Comparison of ENCODE assay signal across 1 cellular context in the genomic region with DNA sequence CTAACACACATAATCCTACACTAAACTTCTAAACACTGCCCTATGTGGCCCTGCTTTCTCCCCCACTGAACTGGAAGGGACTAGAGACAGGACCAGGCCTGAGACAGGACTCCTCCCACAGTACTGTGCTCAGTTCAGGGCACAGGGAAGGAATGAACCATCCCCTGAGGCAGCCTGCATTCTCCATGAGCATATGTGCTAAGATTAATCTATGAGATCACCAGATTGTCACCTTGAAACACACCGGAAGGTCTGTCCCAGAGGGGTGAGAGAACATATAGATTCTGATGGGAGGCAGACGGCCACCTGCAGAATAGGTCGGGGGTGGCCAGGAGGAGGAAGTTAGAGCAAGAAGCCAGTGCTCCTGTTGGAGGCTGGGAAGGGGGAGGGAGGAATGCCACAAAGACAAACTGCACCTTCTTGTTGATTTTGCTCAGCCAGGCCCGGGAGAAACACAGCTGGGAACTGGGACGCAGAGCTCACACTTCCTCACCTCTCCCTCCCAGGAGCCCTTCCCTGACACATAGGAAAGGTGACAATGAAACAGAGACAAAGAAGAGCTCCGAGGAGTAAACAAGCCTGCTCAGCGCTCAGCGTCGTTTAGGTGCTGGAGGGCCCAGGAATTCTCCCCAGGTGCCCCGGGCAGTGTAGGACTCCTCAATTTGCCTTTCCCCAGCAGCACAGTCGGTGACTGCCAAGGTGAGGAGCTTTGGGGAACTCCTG.
TF ChIP-seq lines count a peak whose summit lies in the region.

No MANE protein-coding gene starts in this region.

TF ChIP-seq in GM23338, 12 proteins besides CTCF, POLR2A, EP300 and RAD21 (continued from another document):
- TF ChIP-seq, protein P1, sequence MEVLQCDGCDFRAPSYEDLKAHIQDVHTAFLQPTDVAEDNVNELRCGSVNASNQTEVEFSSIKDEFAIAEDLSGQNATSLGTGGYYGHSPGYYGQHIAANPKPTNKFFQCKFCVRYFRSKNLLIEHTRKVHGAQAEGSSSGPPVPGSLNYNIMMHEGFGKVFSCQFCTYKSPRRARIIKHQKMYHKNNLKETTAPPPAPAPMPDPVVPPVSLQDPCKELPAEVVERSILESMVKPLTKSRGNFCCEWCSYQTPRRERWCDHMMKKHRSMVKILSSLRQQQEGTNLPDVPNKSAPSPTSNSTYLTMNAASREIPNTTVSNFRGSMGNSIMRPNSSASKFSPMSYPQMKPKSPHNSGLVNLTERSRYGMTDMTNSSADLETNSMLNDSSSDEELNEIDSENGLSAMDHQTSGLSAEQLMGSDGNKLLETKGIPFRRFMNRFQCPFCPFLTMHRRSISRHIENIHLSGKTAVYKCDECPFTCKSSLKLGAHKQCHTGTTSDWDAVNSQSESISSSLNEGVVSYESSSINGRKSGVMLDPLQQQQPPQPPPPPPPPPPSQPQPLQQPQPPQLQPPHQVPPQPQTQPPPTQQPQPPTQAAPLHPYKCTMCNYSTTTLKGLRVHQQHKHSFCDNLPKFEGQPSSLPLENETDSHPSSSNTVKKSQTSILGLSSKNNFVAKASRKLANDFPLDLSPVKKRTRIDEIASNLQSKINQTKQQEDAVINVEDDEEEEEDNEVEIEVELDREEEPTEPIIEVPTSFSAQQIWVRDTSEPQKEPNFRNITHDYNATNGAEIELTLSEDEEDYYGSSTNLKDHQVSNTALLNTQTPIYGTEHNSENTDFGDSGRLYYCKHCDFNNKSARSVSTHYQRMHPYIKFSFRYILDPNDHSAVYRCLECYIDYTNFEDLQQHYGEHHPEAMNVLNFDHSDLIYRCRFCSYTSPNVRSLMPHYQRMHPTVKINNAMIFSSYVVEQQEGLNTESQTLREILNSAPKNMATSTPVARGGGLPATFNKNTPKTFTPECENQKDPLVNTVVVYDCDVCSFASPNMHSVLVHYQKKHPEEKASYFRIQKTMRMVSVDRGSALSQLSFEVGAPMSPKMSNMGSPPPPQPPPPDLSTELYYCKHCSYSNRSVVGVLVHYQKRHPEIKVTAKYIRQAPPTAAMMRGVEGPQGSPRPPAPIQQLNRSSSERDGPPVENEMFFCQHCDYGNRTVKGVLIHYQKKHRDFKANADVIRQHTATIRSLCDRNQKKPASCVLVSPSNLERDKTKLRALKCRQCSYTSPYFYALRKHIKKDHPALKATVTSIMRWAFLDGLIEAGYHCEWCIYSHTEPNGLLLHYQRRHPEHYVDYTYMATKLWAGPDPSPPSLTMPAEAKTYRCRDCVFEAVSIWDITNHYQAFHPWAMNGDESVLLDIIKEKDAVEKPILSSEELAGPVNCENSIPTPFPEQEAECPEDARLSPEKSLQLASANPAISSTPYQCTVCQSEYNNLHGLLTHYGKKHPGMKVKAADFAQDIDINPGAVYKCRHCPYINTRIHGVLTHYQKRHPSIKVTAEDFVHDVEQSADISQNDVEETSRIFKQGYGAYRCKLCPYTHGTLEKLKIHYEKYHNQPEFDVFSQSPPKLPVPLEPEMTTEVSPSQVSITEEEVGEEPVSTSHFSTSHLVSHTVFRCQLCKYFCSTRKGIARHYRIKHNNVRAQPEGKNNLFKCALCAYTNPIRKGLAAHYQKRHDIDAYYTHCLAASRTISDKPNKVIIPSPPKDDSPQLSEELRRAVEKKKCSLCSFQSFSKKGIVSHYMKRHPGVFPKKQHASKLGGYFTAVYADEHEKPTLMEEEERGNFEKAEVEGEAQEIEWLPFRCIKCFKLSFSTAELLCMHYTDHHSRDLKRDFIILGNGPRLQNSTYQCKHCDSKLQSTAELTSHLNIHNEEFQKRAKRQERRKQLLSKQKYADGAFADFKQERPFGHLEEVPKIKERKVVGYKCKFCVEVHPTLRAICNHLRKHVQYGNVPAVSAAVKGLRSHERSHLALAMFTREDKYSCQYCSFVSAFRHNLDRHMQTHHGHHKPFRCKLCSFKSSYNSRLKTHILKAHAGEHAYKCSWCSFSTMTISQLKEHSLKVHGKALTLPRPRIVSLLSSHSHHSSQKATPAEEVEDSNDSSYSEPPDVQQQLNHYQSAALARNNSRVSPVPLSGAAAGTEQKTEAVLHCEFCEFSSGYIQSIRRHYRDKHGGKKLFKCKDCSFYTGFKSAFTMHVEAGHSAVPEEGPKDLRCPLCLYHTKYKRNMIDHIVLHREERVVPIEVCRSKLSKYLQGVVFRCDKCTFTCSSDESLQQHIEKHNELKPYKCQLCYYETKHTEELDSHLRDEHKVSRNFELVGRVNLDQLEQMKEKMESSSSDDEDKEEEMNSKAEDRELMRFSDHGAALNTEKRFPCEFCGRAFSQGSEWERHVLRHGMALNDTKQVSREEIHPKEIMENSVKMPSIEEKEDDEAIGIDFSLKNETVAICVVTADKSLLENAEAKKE (CRISPR knock-in tag; IDR thresholded peaks at IDR 0.05): no peak
- TF ChIP-seq EZH2phosphoT487 (IDR thresholded peaks at IDR 0.05; ENCODE audit: unreplicated experiment) (no peak), STAT1 (IDR thresholded peaks at IDR 0.05; ENCODE audit: unreplicated experiment) (no peak), NANOG (IDR thresholded peaks at IDR 0.05; ENCODE audit: borderline replicate concordance) (no peak), ZNF114 (CRISPR knock-in tag; IDR thresholded peaks at IDR 0.05) (no peak), ZNF331 (CRISPR knock-in tag; IDR thresholded peaks at IDR 0.05; ENCODE audit: low read depth) (no peak)
- TF ChIP-seq, protein P2, sequence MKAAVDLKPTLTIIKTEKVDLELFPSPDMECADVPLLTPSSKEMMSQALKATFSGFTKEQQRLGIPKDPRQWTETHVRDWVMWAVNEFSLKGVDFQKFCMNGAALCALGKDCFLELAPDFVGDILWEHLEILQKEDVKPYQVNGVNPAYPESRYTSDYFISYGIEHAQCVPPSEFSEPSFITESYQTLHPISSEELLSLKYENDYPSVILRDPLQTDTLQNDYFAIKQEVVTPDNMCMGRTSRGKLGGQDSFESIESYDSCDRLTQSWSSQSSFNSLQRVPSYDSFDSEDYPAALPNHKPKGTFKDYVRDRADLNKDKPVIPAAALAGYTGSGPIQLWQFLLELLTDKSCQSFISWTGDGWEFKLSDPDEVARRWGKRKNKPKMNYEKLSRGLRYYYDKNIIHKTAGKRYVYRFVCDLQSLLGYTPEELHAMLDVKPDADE (IDR thresholded peaks at IDR 0.05): no peak
